ENCODE assay signal across 29 cellular contexts in the genomic region with DNA sequence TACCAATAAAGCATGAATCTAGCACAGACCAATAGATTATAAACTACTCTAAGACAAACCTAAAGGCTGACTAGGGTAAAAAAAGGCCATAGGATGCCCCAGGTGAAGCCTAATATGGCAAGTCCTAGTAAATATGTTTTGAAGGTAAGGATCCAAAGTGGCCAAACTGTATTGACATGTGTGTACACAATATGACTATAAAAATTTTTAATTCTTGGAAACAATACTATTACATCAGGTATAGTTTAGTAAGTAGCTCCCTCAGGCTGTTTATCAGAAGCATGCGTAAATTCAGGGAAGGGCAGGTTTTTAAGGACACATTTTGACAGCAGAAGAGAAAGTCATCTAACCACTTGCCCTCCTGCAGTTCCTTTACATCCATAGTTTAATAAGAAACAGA. TPM values are rescaled to one million over a fixed set of nuclear protein-coding genes. Genes with fewer than 3 reads are reported as not detected.
DNase-seq lines count a peak whose midpoint lies in the region; ATAC-seq, FAIRE-seq and TF ChIP-seq lines count a peak whose summit lies in the region.
"Had no signal": no experiment of that assay in that cellular context is flagged by ENCODE, and none has a peak within 500 bp of the region (broad histone marks: within the 10 kb centered on the region; RNA-seq: fewer than 3 reads in every experiment).

No MANE protein-coding gene starts in this region.

- H2BK15ac ChIP-seq in IMR-90 (ENCODE audit: low read depth, low read length) = no peak overlapping the region

- ATAC-seq in IMR-90 (ENCODE audit: low read depth) (no peak), GM18868 (IDR thresholded peaks at IDR 0.05; ENCODE audit: unreplicated experiment) (no peak)
- ATAC-seq: K562; stimulated activated naive CD8-positive, alpha-beta T cell treated with anti-CD3 and anti-CD28 coated beads, Interleukin-15, Interleukin-2, amounts not matched to agents 100 U/mL and 50 U/mL, for 24 hours had no signal

- H3K9ac ChIP-seq in BLaER1 (peak overlapping the region; percentile 37), IMR-90 (ENCODE audit: low read depth, low read length) (no peak overlapping the region), kidney (ENCODE audit: low read length in 2 of 2) (no peak overlapping the region), smooth muscle cell (ENCODE audit: low read depth) (no peak overlapping the region)
- H3K9ac ChIP-seq: GM23248 had no signal

- dilution Hi-C loops in IMR-90 (cut with HindIII; ENCODE audit: low sequenced_read_pairs, unreplicated experiment) = no loop called here

- DNase-seq in IMR-90 (no peak), kidney (no peak), smooth muscle cell (lab: John Stamatoyannopoulos, UW; ENCODE audit: unreplicated experiment) (no peak), ACHN (no peak)
- DNase-seq: activated CD4-positive, alpha-beta T cell treated with anti-CD3 and anti-CD28 coated beads, Interleukin-2, amount 10 ng/mL, durations not matched to agents 24 days and 14 days; activated CD8-positive, alpha-beta memory T cell treated with anti-CD3 and anti-CD28 coated beads for 24 hours; activated effector memory CD4-positive, alpha-beta T cell treated with Interleukin-2 at 50 U/mL for 16 hours; activated naive CD8-positive, alpha-beta T cell treated with anti-CD3 and anti-CD28 coated beads for 36 hours; Caco-2; DMS53; GM23248; left cardiac atrium; NCI-H1105; NCI-H187; NCI-H446 treated with DMSO at 0.1 percent for 48 hours; nephron progenitor cell; stimulated activated naive CD8-positive, alpha-beta T cell treated with anti-CD3 and anti-CD28 coated beads, Interleukin-15, Interleukin-2, amounts not matched to agents 100 U/mL and 50 U/mL, for 24 hours; testis had no signal

- no peak for TF ChIP-seq RAD21 in IMR-90 (IDR thresholded peaks at IDR 0.05; ENCODE audit: low read length)

- peaks cover 38 to 76% of the 10 kb centered on the region in 2 experiments for H3K79me1 ChIP-seq in IMR-90 (ENCODE audit: low read depth in 1 of 2, low read length in 2 of 2)

- intact Hi-C loops in IMR-90 (cut with micrococcal nuclease) = no loop called here
- intact Hi-C loops in kidney (cut with DNase I) = no loop called here

- H3K27me3 ChIP-seq in BLaER1 (no peaks in the 10 kb centered on the region), IMR-90 (ENCODE audit: control insufficient read depth, insufficient read depth, low read length) (no peaks in the 10 kb centered on the region), neutrophil (no peaks in the 10 kb centered on the region), smooth muscle cell (ENCODE audit: low read depth) (no peaks in the 10 kb centered on the region)
- H3K27me3 ChIP-seq: hepatocyte, pancreas, testis had no signal

- peak overlapping the region in 1 of 5 experiments; percentile 52 for H3K4me3 Mint-ChIP-seq in brain
- H3K4me3 Mint-ChIP-seq: activated CD4-positive, alpha-beta T cell treated with anti-CD3 and anti-CD28 coated beads, Interleukin-2, amount 10 ng/mL, durations not matched to agents 24 days and 14 days; activated naive CD8-positive, alpha-beta T cell treated with anti-CD3 and anti-CD28 coated beads for 36 hours; nephron progenitor cell had no signal

- TF ChIP-seq POLR2A in IMR-90 (IDR thresholded peaks at IDR 0.05; ENCODE audit: low read depth, low read length) = no peak

- H2AK5ac ChIP-seq in IMR-90 (ENCODE audit: low read depth, low read length) = no peak overlapping the region

- CTCF ChIA-PET in IMR-90 (lab: Yijun Ruan, JAX) = interaction anchor here (1.5 kb wide), 1 partner anchor 14 kb away, joined by 3 read pairs; no protein-coding TSS in a partner anchor

- no peak overlapping the region for H3K18ac ChIP-seq in IMR-90 (ENCODE audit: low read depth, low read length)

- TF ChIP-seq CTCF in IMR-90 (conservative IDR thresholded peaks at IDR 0.05; ENCODE audit: low read depth, low read length) (no peak), brain (conservative IDR thresholded peaks at IDR 0.05) (no peak), neutrophil (IDR thresholded peaks at IDR 0.05) (no peak), kidney (IDR thresholded peaks at IDR 0.05; ENCODE audit: borderline replicate concordance, extremely low read depth, insufficient read depth) (no peak), smooth muscle cell (IDR thresholded peaks at IDR 0.05; ENCODE audit: borderline replicate concordance, insufficient read depth, poor library complexity, severe bottlenecking) (no peak)

- no CpG with 5 or more reads among the region's 1 CpG for WGBS in IMR-90 (ENCODE audit: extremely low coverage in 2 of 2, insufficient read length in 1 of 2), 2 experiments
- WGBS in smooth muscle cell (ENCODE audit: low lambda C conversion rate) = 94% methylated on average over 1 of the region's 1 CpG

- H4K8ac ChIP-seq in IMR-90 (ENCODE audit: low read depth in 2 of 2, low read length in 2 of 2) = no peak overlapping the region

- no peak overlapping the region for H2AK9ac ChIP-seq in IMR-90 (replicated peaks; ENCODE audit: low read depth, low read length, poor library complexity)

- H3K4me1 ChIP-seq in BLaER1 (peaks cover 66% of the 10 kb centered on the region), IMR-90 (ENCODE audit: control insufficient read depth, insufficient read depth, low read length) (peaks cover 8% of the 10 kb centered on the region), neutrophil (ENCODE audit: control insufficient read depth in 1 of 2, insufficient read depth in 1 of 2, low read depth in 1 of 2, low read length in 1 of 2) (peaks cover 38 to 40% of the 10 kb centered on the region in 2 experiments), kidney (ENCODE audit: control insufficient read depth in 1 of 2, insufficient read depth in 1 of 2, low read depth in 1 of 2, low read length in 2 of 2) (no peaks in the 10 kb centered on the region), smooth muscle cell (ENCODE audit: low read depth) (peaks cover 3% of the 10 kb centered on the region)
- H3K4me1 ChIP-seq: Caco-2, pancreas, testis had no signal

- H3K4me2 ChIP-seq in BLaER1 (peak overlapping the region; percentile 81), IMR-90 (ENCODE audit: low read depth, low read length) (no peak overlapping the region), smooth muscle cell (no peak overlapping the region)
- H3K4me2 ChIP-seq: hepatocyte had no signal

- no peak overlapping the region for H4K5ac ChIP-seq in IMR-90 (ENCODE audit: low read depth, low read length)

- in situ Hi-C loops in IMR-90 (cut with MboI; ENCODE audit: low sequenced_read_pairs) = no loop called here
- in situ Hi-C loops in ACHN (cut with HindIII; ENCODE audit: low pct_ligation_motif_present, low pct_unique_long_range_greater_than_20kb, low sequenced_read_pairs) = no loop called here

- H3K4me3 ChIP-seq in BLaER1 (no peak overlapping the region), IMR-90 (ENCODE audit: insufficient read depth, low read depth, low read length) (no peak overlapping the region), neutrophil (ENCODE audit: low read depth in 1 of 2, low read length in 1 of 2) (no peak overlapping the region), kidney (ENCODE audit: low read length in 2 of 2) (no peak overlapping the region), smooth muscle cell (no peak overlapping the region)
- H3K4me3 ChIP-seq: GM23248, hepatocyte, K562, pancreas, testis had no signal

- H4K20me1 ChIP-seq in BLaER1 = peaks cover 40% of the 10 kb centered on the region; the same call in 1 of the 2 replicates
- H4K20me1 ChIP-seq in IMR-90 (ENCODE audit: insufficient read depth, low read length) = peaks cover 44% of the 10 kb centered on the region
- H4K20me1 ChIP-seq in smooth muscle cell (ENCODE audit: low read depth) = peaks cover 96% of the 10 kb centered on the region

- H3K27me3 Mint-ChIP-seq in brain = peaks cover 3% of the 10 kb centered on the region

- FAIRE-seq in kidney (lab: Jason Lieb, UNC) = no peak
- FAIRE-seq: A204.1, pancreas, urothelium cell line had no signal

- H2BK5ac ChIP-seq in IMR-90 (ENCODE audit: low read depth, low read length, poor library complexity, severe bottlenecking) = no peak overlapping the region

- no peaks in the 10 kb centered on the region for H3F3A ChIP-seq in smooth muscle cell (ENCODE audit: low read depth)

- H3K36me3 Mint-ChIP-seq in brain = peaks cover 4% of the 10 kb centered on the region
- H3K36me3 Mint-ChIP-seq: activated naive CD8-positive, alpha-beta T cell treated with anti-CD3 and anti-CD28 coated beads for 36 hours had no signal

- peaks cover 18% of the 10 kb centered on the region for H3K9me1 ChIP-seq in IMR-90 (ENCODE audit: insufficient read depth, low read length)

- H3K9me3 ChIP-seq in BLaER1 (no peaks in the 10 kb centered on the region), IMR-90 (ENCODE audit: control insufficient read depth, insufficient read depth, low read length) (no peaks in the 10 kb centered on the region), neutrophil (no peaks in the 10 kb centered on the region), kidney (ENCODE audit: control insufficient read depth in 1 of 2, low read length in 2 of 2) (no peaks in the 10 kb centered on the region), smooth muscle cell (replicated peaks; ENCODE audit: low read depth) (no peaks in the 10 kb centered on the region)
- H3K9me3 ChIP-seq: Caco-2, pancreas, testis had no signal

- no peaks in the 10 kb centered on the region for H3K9me3 Mint-ChIP-seq in brain
- H3K9me3 Mint-ChIP-seq: activated CD4-positive, alpha-beta T cell treated with anti-CD3 and anti-CD28 coated beads, Interleukin-2, amount 10 ng/mL, durations not matched to agents 24 days and 14 days; activated naive CD8-positive, alpha-beta T cell treated with anti-CD3 and anti-CD28 coated beads for 36 hours; nephron progenitor cell had no signal

- no TSS peak for BruUV-seq in IMR-90 (replicated peaks; lab: Mats Ljungman, UMichigan)

- peak overlapping the region; percentile 52 for H3K27ac ChIP-seq in BLaER1
- H3K27ac ChIP-seq in IMR-90 (ENCODE audit: insufficient read depth, low read length) = no peak overlapping the region
- peak overlapping the region; percentile 72 for H3K27ac ChIP-seq in neutrophil
- H3K27ac ChIP-seq in kidney (ENCODE audit: low read depth in 2 of 2, low read length in 2 of 2) = no peak overlapping the region
- H3K27ac ChIP-seq in smooth muscle cell (ENCODE audit: low read depth) = no peak overlapping the region
- H3K27ac ChIP-seq: GM23248, hepatocyte, RWPE1, testis had no signal

- no peak overlapping the region for H3K4ac ChIP-seq in IMR-90 (ENCODE audit: low read depth, low read length)

- peak overlapping the region in 3 of 5 experiments; percentile 66 to 73 (median 71) for H3K27ac Mint-ChIP-seq in brain
- H3K27ac Mint-ChIP-seq: activated CD4-positive, alpha-beta T cell treated with anti-CD3 and anti-CD28 coated beads, Interleukin-2, amount 10 ng/mL, durations not matched to agents 24 days and 14 days; activated naive CD8-positive, alpha-beta T cell treated with anti-CD3 and anti-CD28 coated beads for 36 hours; nephron progenitor cell had no signal

- 0 out of 2 replicates have a peak overlapping the region, but pooled peaks have one; percentile 27 for H3K23ac ChIP-seq in IMR-90 (ENCODE audit: low read depth, low read length)

- H2BK120ac ChIP-seq in IMR-90 (ENCODE audit: low read depth, low read length) = no peak overlapping the region

- no peak overlapping the region for H4K91ac ChIP-seq in IMR-90 (ENCODE audit: insufficient read depth, low read depth, low read length)

- H2AFZ ChIP-seq in IMR-90 (replicated peaks; ENCODE audit: low read length, poor library complexity) (no peak overlapping the region), smooth muscle cell (ENCODE audit: low read depth) (no peak overlapping the region)
- H2AFZ ChIP-seq: GM23248, hepatocyte had no signal

- POLR2A ChIA-PET in IMR-90 (lab: Charles Lee; ENCODE audit: unreplicated experiment) = no interaction called here

- H3K36me3 ChIP-seq in BLaER1 = peaks cover 12% of the 10 kb centered on the region; the same call in 1 of the 2 replicates
- no peaks in the 10 kb centered on the region for H3K36me3 ChIP-seq in IMR-90 (ENCODE audit: control insufficient read depth, insufficient read depth, low read length)
- no peaks in the 10 kb centered on the region for H3K36me3 ChIP-seq in neutrophil
- no peaks in the 10 kb centered on the region for H3K36me3 ChIP-seq in kidney (ENCODE audit: control insufficient read depth in 1 of 2, insufficient read depth in 2 of 2, low read length in 2 of 2)
- H3K36me3 ChIP-seq in smooth muscle cell (ENCODE audit: low read depth) = no peaks in the 10 kb centered on the region
- H3K36me3 ChIP-seq: pancreas had no signal

- peaks cover 40% of the 10 kb centered on the region for H3K4me1 Mint-ChIP-seq in brain
- H3K4me1 Mint-ChIP-seq: activated naive CD8-positive, alpha-beta T cell treated with anti-CD3 and anti-CD28 coated beads for 36 hours had no signal

- H3K14ac ChIP-seq in IMR-90 (replicated peaks; ENCODE audit: low read depth, low read length) = no peak overlapping the region

- no peak overlapping the region for H2BK20ac ChIP-seq in IMR-90 (ENCODE audit: low read depth, low read length)

- peaks cover 100% of the 10 kb centered on the region for H3K79me2 ChIP-seq in smooth muscle cell (ENCODE audit: low read depth)

- H3K56ac ChIP-seq in IMR-90 (ENCODE audit: extremely low read depth, insufficient read depth, low read length) = no peak overlapping the region

RNA-seq across cellular contexts. Expression of a gene that starts 18.8 kb away (rescaled TPM):
- total RNA-seq in IMR-90 (2012; rRNA removed) = 112 and 131 TPM in 2 replicates
- polyA plus RNA-seq in IMR-90 (2012; rRNA removed) = 20.1 and 22.1 TPM in 2 replicates
- polyA plus RNA-seq in IMR-90 (2012; cell fraction: cytosol; rRNA removed) = 4.1 and 7.1 TPM in 2 replicates
- 1.9 and 12.4 TPM in 2 replicates for polyA plus RNA-seq in IMR-90 (2012; cell fraction: nucleus; rRNA removed; ENCODE audit: low replicate concordance)
- 3.4 TPM for polyA plus RNA-seq in brain (ENCODE audit: insufficient read depth, low read depth, low replicate concordance)
- 31.0 TPM for total RNA-seq in kidney
- polyA plus RNA-seq in kidney (ENCODE audit: insufficient read depth, low read depth, low replicate concordance) = 3.9 TPM
- 56.2 and 70.3 TPM in 2 replicates for total RNA-seq in smooth muscle cell
- 18.3 and 33.1 TPM in 2 replicates for polyA plus RNA-seq in smooth muscle cell
- total RNA-seq: HT-29 had no signal

Comparison
In these comparisons a context has a peak if more than half of its experiments do, and no peak if none do; other contexts are left out.
1. H3K27ac ChIP-seq: peak in BLaER1 (single experiment) and neutrophil (single experiment); none in IMR-90 (single experiment), kidney (0 of 2) and smooth muscle cell (single experiment).